Comparison of ENCODE assay signal across 19 cellular contexts in the genomic region with DNA sequence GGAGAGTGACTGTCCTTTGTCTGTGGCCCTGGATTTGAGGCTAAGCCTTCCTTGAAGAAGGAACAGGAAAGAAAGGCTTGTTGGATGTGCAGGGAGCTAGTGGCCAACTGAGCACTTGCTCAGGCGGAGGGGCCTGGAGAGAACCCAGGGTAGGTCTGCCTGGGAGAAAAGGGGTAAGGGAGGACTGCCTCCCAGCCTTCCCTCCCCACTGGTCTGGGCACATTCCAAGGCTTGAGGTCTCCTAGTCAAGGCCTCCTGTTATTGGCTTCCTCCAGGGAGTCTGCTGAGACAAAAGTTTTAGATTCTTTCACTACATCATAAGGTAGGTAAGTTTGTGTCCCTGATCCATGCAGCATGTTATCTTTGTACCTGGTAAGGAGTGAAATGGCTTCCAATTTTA.
"Had no signal": no experiment of that assay in that cellular context is flagged by ENCODE, and none has a peak within 500 bp of the region (broad histone marks: within the 10 kb centered on the region; RNA-seq: fewer than 3 reads in every experiment).

No MANE protein-coding gene starts in this region.

- DNase-seq: activated CD4-positive, alpha-beta T cell treated with anti-CD3 and anti-CD28 coated beads for 36 hours; activated CD4-positive, alpha-beta T cell treated with anti-CD3 and anti-CD28 coated beads, Interleukin-2, amount 50 U/mL, for 48 hours; activated naive CD8-positive, alpha-beta T cell treated with anti-CD3 and anti-CD28 coated beads for 36 hours; anterior cingulate cortex; central memory CD4-positive, alpha-beta T cell; colonic mucosa; erythroblast; foreskin melanocyte; immature natural killer cell; lower lobe of right lung; stimulated activated CD4-positive, alpha-beta T cell treated with anti-CD3 and anti-CD28 coated beads, Interleukin-2, amount 100 ng/mL, for 24 hours; stimulated activated naive CD8-positive, alpha-beta T cell treated with anti-CD3 and anti-CD28 coated beads, Interleukin-15, Interleukin-2, amounts not matched to agents 100 U/mL and 50 U/mL, for 24 hours; substantia nigra; SW 1271; transverse colon; WERI-Rb-1 had no signal

- H3K36me3 ChIP-seq: colonic mucosa, transverse colon had no signal

- H3K27me3 Mint-ChIP-seq: activated CD4-positive, alpha-beta T cell treated with anti-CD3 and anti-CD28 coated beads for 36 hours; activated naive CD8-positive, alpha-beta T cell treated with anti-CD3 and anti-CD28 coated beads for 36 hours; natural killer cell treated with Interleukin-12 subunit alpha and Interleukin-12 subunit beta and Interleukin-15 and Interleukin-18, amount 100 ng/mL, for 72 hours had no signal

- H3K27ac Mint-ChIP-seq: activated CD4-positive, alpha-beta T cell treated with anti-CD3 and anti-CD28 coated beads for 36 hours; activated naive CD8-positive, alpha-beta T cell treated with anti-CD3 and anti-CD28 coated beads for 36 hours; brain; immature natural killer cell; natural killer cell treated with Interleukin-12 subunit alpha and Interleukin-12 subunit beta and Interleukin-15 and Interleukin-18, amount 100 ng/mL, for 72 hours had no signal

- H3K4me1 Mint-ChIP-seq: activated CD4-positive, alpha-beta T cell treated with anti-CD3 and anti-CD28 coated beads for 36 hours; activated naive CD8-positive, alpha-beta T cell treated with anti-CD3 and anti-CD28 coated beads for 36 hours; immature natural killer cell had no signal

- H3K4me3 ChIP-seq: colonic mucosa, lower lobe of right lung, transverse colon had no signal

- H3K27ac ChIP-seq: colonic mucosa, lower lobe of right lung, transverse colon, WERI-Rb-1 had no signal

- H3K4me3 Mint-ChIP-seq: activated CD4-positive, alpha-beta T cell treated with anti-CD3 and anti-CD28 coated beads for 36 hours; activated naive CD8-positive, alpha-beta T cell treated with anti-CD3 and anti-CD28 coated beads for 36 hours; brain; immature natural killer cell; natural killer cell treated with Interleukin-12 subunit alpha and Interleukin-12 subunit beta and Interleukin-15 and Interleukin-18, amount 100 ng/mL, for 72 hours had no signal

- FAIRE-seq: endometrium had no signal

- H3K9me3 Mint-ChIP-seq: activated naive CD8-positive, alpha-beta T cell treated with anti-CD3 and anti-CD28 coated beads for 36 hours; brain; immature natural killer cell; natural killer cell treated with Interleukin-12 subunit alpha and Interleukin-12 subunit beta and Interleukin-15 and Interleukin-18, amount 100 ng/mL, for 72 hours had no signal

- H3K4me1 ChIP-seq: colonic mucosa, transverse colon had no signal

- H3K9me3 ChIP-seq: colonic mucosa, lower lobe of right lung, transverse colon had no signal

- H3K27me3 ChIP-seq: colonic mucosa, transverse colon had no signal

- H3K36me3 Mint-ChIP-seq: activated naive CD8-positive, alpha-beta T cell treated with anti-CD3 and anti-CD28 coated beads for 36 hours; immature natural killer cell; natural killer cell treated with Interleukin-12 subunit alpha and Interleukin-12 subunit beta and Interleukin-15 and Interleukin-18, amount 100 ng/mL, for 72 hours had no signal

- ATAC-seq: activated CD4-positive, alpha-beta T cell treated with anti-CD3 and anti-CD28 coated beads for 36 hours; lower lobe of right lung; natural killer cell treated with Interleukin-12 subunit alpha and Interleukin-12 subunit beta and Interleukin-15 and Interleukin-18, amount 100 ng/mL, for 72 hours; stimulated activated naive CD8-positive, alpha-beta T cell treated with anti-CD3 and anti-CD28 coated beads, Interleukin-15, Interleukin-2, amounts not matched to agents 100 U/mL and 50 U/mL, for 24 hours had no signal
